ENCODE assay signal across 1 cellular context in the genomic region with DNA sequence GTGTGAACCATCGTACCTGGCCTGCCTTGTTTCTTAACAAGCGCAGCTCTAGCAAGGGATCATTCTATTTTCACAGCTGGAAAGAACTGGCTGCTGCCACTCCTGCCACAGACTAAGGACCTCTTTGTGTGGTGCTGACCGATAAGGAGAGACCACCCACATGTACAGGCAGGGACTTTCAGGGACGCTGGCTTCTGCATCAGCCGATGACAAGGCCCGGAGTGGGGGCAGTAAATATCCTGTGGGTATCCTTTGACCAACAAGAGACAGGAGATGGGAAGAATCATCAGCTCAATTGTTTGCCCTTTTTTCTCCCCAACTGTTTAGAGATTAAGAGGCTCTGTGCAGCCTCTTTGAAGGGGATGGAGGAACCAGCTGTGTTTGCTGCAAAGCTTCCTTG.
TF ChIP-seq lines count a peak whose summit lies in the region.

No MANE protein-coding gene starts in this region.

TF ChIP-seq in GM23338, 12 proteins besides CTCF, POLR2A, EP300 and RAD21 (continued from another document):
- TF ChIP-seq, protein P1, sequence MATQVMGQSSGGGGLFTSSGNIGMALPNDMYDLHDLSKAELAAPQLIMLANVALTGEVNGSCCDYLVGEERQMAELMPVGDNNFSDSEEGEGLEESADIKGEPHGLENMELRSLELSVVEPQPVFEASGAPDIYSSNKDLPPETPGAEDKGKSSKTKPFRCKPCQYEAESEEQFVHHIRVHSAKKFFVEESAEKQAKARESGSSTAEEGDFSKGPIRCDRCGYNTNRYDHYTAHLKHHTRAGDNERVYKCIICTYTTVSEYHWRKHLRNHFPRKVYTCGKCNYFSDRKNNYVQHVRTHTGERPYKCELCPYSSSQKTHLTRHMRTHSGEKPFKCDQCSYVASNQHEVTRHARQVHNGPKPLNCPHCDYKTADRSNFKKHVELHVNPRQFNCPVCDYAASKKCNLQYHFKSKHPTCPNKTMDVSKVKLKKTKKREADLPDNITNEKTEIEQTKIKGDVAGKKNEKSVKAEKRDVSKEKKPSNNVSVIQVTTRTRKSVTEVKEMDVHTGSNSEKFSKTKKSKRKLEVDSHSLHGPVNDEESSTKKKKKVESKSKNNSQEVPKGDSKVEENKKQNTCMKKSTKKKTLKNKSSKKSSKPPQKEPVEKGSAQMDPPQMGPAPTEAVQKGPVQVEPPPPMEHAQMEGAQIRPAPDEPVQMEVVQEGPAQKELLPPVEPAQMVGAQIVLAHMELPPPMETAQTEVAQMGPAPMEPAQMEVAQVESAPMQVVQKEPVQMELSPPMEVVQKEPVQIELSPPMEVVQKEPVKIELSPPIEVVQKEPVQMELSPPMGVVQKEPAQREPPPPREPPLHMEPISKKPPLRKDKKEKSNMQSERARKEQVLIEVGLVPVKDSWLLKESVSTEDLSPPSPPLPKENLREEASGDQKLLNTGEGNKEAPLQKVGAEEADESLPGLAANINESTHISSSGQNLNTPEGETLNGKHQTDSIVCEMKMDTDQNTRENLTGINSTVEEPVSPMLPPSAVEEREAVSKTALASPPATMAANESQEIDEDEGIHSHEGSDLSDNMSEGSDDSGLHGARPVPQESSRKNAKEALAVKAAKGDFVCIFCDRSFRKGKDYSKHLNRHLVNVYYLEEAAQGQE (IDR thresholded peaks at IDR 0.05; ENCODE audit: unreplicated experiment): no peak
- TF ChIP-seq EZH2phosphoT487 (IDR thresholded peaks at IDR 0.05; ENCODE audit: unreplicated experiment): no peak
- TF ChIP-seq, protein P2, sequence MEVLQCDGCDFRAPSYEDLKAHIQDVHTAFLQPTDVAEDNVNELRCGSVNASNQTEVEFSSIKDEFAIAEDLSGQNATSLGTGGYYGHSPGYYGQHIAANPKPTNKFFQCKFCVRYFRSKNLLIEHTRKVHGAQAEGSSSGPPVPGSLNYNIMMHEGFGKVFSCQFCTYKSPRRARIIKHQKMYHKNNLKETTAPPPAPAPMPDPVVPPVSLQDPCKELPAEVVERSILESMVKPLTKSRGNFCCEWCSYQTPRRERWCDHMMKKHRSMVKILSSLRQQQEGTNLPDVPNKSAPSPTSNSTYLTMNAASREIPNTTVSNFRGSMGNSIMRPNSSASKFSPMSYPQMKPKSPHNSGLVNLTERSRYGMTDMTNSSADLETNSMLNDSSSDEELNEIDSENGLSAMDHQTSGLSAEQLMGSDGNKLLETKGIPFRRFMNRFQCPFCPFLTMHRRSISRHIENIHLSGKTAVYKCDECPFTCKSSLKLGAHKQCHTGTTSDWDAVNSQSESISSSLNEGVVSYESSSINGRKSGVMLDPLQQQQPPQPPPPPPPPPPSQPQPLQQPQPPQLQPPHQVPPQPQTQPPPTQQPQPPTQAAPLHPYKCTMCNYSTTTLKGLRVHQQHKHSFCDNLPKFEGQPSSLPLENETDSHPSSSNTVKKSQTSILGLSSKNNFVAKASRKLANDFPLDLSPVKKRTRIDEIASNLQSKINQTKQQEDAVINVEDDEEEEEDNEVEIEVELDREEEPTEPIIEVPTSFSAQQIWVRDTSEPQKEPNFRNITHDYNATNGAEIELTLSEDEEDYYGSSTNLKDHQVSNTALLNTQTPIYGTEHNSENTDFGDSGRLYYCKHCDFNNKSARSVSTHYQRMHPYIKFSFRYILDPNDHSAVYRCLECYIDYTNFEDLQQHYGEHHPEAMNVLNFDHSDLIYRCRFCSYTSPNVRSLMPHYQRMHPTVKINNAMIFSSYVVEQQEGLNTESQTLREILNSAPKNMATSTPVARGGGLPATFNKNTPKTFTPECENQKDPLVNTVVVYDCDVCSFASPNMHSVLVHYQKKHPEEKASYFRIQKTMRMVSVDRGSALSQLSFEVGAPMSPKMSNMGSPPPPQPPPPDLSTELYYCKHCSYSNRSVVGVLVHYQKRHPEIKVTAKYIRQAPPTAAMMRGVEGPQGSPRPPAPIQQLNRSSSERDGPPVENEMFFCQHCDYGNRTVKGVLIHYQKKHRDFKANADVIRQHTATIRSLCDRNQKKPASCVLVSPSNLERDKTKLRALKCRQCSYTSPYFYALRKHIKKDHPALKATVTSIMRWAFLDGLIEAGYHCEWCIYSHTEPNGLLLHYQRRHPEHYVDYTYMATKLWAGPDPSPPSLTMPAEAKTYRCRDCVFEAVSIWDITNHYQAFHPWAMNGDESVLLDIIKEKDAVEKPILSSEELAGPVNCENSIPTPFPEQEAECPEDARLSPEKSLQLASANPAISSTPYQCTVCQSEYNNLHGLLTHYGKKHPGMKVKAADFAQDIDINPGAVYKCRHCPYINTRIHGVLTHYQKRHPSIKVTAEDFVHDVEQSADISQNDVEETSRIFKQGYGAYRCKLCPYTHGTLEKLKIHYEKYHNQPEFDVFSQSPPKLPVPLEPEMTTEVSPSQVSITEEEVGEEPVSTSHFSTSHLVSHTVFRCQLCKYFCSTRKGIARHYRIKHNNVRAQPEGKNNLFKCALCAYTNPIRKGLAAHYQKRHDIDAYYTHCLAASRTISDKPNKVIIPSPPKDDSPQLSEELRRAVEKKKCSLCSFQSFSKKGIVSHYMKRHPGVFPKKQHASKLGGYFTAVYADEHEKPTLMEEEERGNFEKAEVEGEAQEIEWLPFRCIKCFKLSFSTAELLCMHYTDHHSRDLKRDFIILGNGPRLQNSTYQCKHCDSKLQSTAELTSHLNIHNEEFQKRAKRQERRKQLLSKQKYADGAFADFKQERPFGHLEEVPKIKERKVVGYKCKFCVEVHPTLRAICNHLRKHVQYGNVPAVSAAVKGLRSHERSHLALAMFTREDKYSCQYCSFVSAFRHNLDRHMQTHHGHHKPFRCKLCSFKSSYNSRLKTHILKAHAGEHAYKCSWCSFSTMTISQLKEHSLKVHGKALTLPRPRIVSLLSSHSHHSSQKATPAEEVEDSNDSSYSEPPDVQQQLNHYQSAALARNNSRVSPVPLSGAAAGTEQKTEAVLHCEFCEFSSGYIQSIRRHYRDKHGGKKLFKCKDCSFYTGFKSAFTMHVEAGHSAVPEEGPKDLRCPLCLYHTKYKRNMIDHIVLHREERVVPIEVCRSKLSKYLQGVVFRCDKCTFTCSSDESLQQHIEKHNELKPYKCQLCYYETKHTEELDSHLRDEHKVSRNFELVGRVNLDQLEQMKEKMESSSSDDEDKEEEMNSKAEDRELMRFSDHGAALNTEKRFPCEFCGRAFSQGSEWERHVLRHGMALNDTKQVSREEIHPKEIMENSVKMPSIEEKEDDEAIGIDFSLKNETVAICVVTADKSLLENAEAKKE (CRISPR knock-in tag; IDR thresholded peaks at IDR 0.05): no peak
- TF ChIP-seq ZNF114 (CRISPR knock-in tag; IDR thresholded peaks at IDR 0.05): no peak
- TF ChIP-seq, protein P3, sequence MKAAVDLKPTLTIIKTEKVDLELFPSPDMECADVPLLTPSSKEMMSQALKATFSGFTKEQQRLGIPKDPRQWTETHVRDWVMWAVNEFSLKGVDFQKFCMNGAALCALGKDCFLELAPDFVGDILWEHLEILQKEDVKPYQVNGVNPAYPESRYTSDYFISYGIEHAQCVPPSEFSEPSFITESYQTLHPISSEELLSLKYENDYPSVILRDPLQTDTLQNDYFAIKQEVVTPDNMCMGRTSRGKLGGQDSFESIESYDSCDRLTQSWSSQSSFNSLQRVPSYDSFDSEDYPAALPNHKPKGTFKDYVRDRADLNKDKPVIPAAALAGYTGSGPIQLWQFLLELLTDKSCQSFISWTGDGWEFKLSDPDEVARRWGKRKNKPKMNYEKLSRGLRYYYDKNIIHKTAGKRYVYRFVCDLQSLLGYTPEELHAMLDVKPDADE (IDR thresholded peaks at IDR 0.05): no peak
- no peak for TF ChIP-seq EZH2 (IDR thresholded peaks at IDR 0.05; ENCODE audit: low read depth, unreplicated experiment)
- TF ChIP-seq JUNB (IDR thresholded peaks at IDR 0.05; ENCODE audit: unreplicated experiment): no peak
- no peak for TF ChIP-seq ZNF331 (CRISPR knock-in tag; IDR thresholded peaks at IDR 0.05; ENCODE audit: low read depth)
- TF ChIP-seq CREB1 (CRISPR knock-in tag; IDR thresholded peaks at IDR 0.05; ENCODE audit: low read depth): no peak
